Comparison of ENCODE assay signal across 1 cellular context in the genomic region with DNA sequence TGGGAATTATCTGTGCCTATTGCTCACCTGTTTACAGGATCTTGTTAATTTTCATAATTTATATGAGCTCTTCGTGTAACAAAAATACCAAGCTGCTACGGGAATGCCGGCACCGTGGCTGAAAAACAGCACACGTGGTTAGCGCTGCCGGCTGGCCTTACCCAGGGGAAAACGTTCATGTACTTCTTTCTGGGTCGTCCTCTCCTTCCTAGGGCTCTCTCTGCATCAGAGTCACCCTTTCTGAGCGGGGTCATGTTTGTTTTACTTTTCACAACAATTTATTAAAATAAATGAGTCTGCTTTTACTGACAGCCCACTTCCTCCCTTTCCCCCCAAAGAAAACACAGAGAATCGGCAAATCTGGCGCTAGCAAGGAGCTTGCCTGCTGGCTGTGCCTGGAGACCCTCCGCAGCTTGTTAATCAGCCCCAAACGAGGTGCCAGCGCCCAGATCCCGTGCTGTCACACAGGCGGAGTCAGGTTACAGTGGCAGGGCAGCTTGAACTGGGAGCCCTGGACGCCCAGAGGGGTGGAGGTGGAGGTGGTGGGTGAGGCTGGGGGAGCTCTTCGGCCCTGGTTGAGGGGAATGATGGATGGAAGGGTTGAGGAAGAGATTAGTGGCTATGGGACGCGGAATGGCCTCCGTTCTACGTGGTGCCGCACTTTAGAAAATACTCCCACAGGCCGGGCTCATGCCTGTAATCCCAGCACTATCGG.
TF ChIP-seq lines count a peak whose summit lies in the region.

No MANE protein-coding gene starts in this region.

TF ChIP-seq in H1, 55 proteins besides CTCF, POLR2A, EP300 and RAD21 (continued from another document):
- TF ChIP-seq E2F6 (IDR thresholded peaks at IDR 0.05) (peak; percentile 81), TAF1 (IDR thresholded peaks at IDR 0.05; ENCODE audit: low read depth, low read length) (0 out of 2 replicates have a peak, but pooled peaks have one; percentile 12), ATF2 (IDR thresholded peaks at IDR 0.05; ENCODE audit: low read length) (no peak), BACH1 (IDR thresholded peaks at IDR 0.05; ENCODE audit: low read length) (no peak)
